8 cellular contexts compared by ENCODE assay signal in genomic region chr3:12483872-12484197, GRCh38. TPM values are rescaled to one million over a fixed set of nuclear protein-coding genes. Genes with fewer than 3 reads are reported as not detected.
DNase-seq lines count a peak whose midpoint lies in the region; ATAC-seq lines count a peak whose summit lies in the region.

No MANE protein-coding gene starts in this region.

- H3K4me3 ChIP-seq in iPS-15b (ENCODE audit: low read depth, low read length): peak overlapping the region; percentile 86
- H3K4me3 ChIP-seq in stomach smooth muscle (ENCODE audit: low read length in 2 of 2): peak overlapping the region; percentile 79 to 88

- CTCF ChIA-PET in activated CD4-positive, alpha-beta memory T cell treated with anti-CD3 and anti-CD28 coated beads for 36 hours (lab: Charles Lee): interaction anchor here (0.9 to 4.6 kb wide), 12 partner anchors 9 to 357 kb away, joined by 3 to 44 read pairs (median 4); partner anchors contain the start of gene RPL32

- no peak for ATAC-seq in GM19395 (IDR thresholded peaks at IDR 0.05; ENCODE audit: unreplicated experiment)

- H3K27ac Mint-ChIP-seq in activated CD4-positive, alpha-beta memory T cell treated with anti-CD3 and anti-CD28 coated beads for 36 hours: peak overlapping the region; percentile 89

- H3K36me3 ChIP-seq in iPS-15b (ENCODE audit: control insufficient read depth, insufficient read depth, low read length): no peaks in the 10 kb centered on the region
- no peaks in the 10 kb centered on the region for H3K36me3 ChIP-seq in stomach smooth muscle (ENCODE audit: control insufficient read depth in 2 of 2, insufficient read depth in 2 of 2, low read length in 2 of 2)

- H3K27me3 ChIP-seq in iPS-15b (ENCODE audit: control insufficient read depth, insufficient read depth, low read length) (peaks cover 3% of the 10 kb centered on the region), stomach smooth muscle (ENCODE audit: control insufficient read depth in 1 of 2, insufficient read depth in 2 of 2, low read length in 2 of 2) (no peaks in the 10 kb centered on the region)

- H3K4me1 Mint-ChIP-seq in activated CD4-positive, alpha-beta memory T cell treated with anti-CD3 and anti-CD28 coated beads for 36 hours (ENCODE audit: low read depth): peaks cover 36% of the 10 kb centered on the region

- POLR2A ChIA-PET in activated CD4-positive, alpha-beta memory T cell treated with anti-CD3 and anti-CD28 coated beads for 36 hours (lab: Charles Lee): interaction anchor here (0.8 to 3.7 kb wide), 5 partner anchors 9 to 349 kb away, joined by 3 to 20 read pairs (median 3); partner anchors contain the start of gene RAF1

- no peaks in the 10 kb centered on the region for H3K27me3 Mint-ChIP-seq in activated CD4-positive, alpha-beta memory T cell treated with anti-CD3 and anti-CD28 coated beads for 36 hours

- H3K9me3 ChIP-seq in iPS-15b (ENCODE audit: control insufficient read depth, insufficient read depth, low read length) (no peaks in the 10 kb centered on the region), stomach smooth muscle (ENCODE audit: control insufficient read depth in 2 of 2, low read length in 2 of 2) (no peaks in the 10 kb centered on the region)

- DNase-seq in NCI-H1092 treated with DMSO at 0.1 percent for 48 hours (lab: John Stamatoyannopoulos, UW): peak; percentile 77
- no peak for DNase-seq in NCI-H1092 (lab: John Stamatoyannopoulos, UW)
- no peak for DNase-seq in activated CD4-positive, alpha-beta memory T cell treated with anti-CD3 and anti-CD28 coated beads for 36 hours
- no peak for DNase-seq in DMS153 treated with DMSO at 0.1 percent for 48 hours (lab: John Stamatoyannopoulos, UW; ENCODE audit: unreplicated experiment)
- no peak for DNase-seq in stimulated activated CD4-positive, alpha-beta T cell treated with anti-CD3 and anti-CD28 coated beads, Interleukin-4, amount 100 ng/mL, for 4 hours

- H3K4me1 ChIP-seq in iPS-15b (ENCODE audit: control insufficient read depth, insufficient read depth, low read length) (peaks cover 3% of the 10 kb centered on the region), stomach smooth muscle (ENCODE audit: control insufficient read depth, insufficient read depth, low read length) (peaks cover 23% of the 10 kb centered on the region)

- H3K27ac ChIP-seq in stomach smooth muscle (ENCODE audit: low read length): peak overlapping the region; percentile 37

- no peaks in the 10 kb centered on the region for H3K9me3 Mint-ChIP-seq in activated CD4-positive, alpha-beta memory T cell treated with anti-CD3 and anti-CD28 coated beads for 36 hours

- H3K36me3 Mint-ChIP-seq in activated CD4-positive, alpha-beta memory T cell treated with anti-CD3 and anti-CD28 coated beads for 36 hours: peaks cover 4% of the 10 kb centered on the region

- intact Hi-C loops in activated CD4-positive, alpha-beta memory T cell treated with anti-CD3 and anti-CD28 coated beads for 36 hours (cut with micrococcal nuclease): loop anchor here (1.0 to 2.0 kb wide), 4 partner anchors 13 to 235 kb away; no protein-coding TSS in a partner anchor

- H3K9ac ChIP-seq in iPS-15b (ENCODE audit: low read depth, low read length) (peak overlapping the region; percentile 63), stomach smooth muscle (ENCODE audit: low read length in 2 of 2) (peak overlapping the region; percentile 63 to 80)

- H3K4me3 Mint-ChIP-seq in activated CD4-positive, alpha-beta memory T cell treated with anti-CD3 and anti-CD28 coated beads for 36 hours: peak overlapping the region; percentile 99

RNA-seq across cellular contexts. Expression of gene TSEN2, which starts 0.4 kb away (rescaled TPM):
- total RNA-seq in activated CD4-positive, alpha-beta memory T cell treated with anti-CD3 and anti-CD28 coated beads for 36 hours: 10 to 100 TPM; 13.8 to 15.4 TPM
